In the genomic region with DNA sequence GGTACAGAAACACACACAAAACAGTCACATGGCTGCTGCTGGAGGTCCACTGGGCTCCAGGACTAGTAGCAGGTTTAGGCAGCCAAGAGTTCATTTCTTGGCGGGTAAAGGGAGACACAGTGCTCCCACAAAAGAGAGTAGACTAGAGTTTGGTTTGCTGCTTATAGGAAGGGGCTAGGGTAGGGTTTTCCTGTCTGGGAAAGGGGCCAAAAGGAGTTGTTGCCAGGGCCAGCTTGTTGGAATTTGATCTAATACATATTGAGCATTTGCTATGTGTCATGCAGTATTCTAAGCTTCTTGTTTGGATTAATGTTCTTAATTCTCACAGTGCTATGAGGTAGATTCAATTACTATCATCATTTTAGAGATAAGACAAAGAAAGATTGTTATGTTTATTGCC, we compare ENCODE assay signal across 19 cellular contexts.
"Had no signal": no experiment of that assay in that cellular context is flagged by ENCODE, and none has a peak within 500 bp of the region (broad histone marks: within the 10 kb centered on the region; RNA-seq: fewer than 3 reads in every experiment).

No MANE protein-coding gene starts in this region.

- H3K27ac ChIP-seq: coronary artery, lower lobe of right lung, tibial artery had no signal

- H3K4me3 ChIP-seq: coronary artery, lower lobe of right lung, tibial artery had no signal

- H3K4me1 ChIP-seq: lower lobe of right lung, tibial artery had no signal

- H3K27me3 Mint-ChIP-seq: activated CD4-positive, alpha-beta T cell treated with anti-CD3 and anti-CD28 coated beads, Interleukin-2, amount 10 ng/mL, durations not matched to agents 7 days and 5 days had no signal

- H3K27ac Mint-ChIP-seq: activated CD4-positive, alpha-beta T cell treated with anti-CD3 and anti-CD28 coated beads, Interleukin-2, amount 10 ng/mL, durations not matched to agents 7 days and 5 days; activated CD8-positive, alpha-beta T cell treated with anti-CD3 and anti-CD28 coated beads, Interleukin-2, amount 10 ng/mL, durations not matched to agents 7 days and 5 days; activated naive CD4-positive, alpha-beta T cell treated with anti-CD3 and anti-CD28 coated beads for 36 hours; nephron had no signal

- H3K9me3 ChIP-seq: lower lobe of right lung, tibial artery had no signal

- H3K27me3 ChIP-seq: tibial artery had no signal

- H3K36me3 ChIP-seq: lower lobe of right lung, tibial artery had no signal

- H3K4me3 Mint-ChIP-seq: activated CD4-positive, alpha-beta T cell treated with anti-CD3 and anti-CD28 coated beads, Interleukin-2, amount 10 ng/mL, durations not matched to agents 7 days and 5 days; activated CD8-positive, alpha-beta T cell treated with anti-CD3 and anti-CD28 coated beads, Interleukin-2, amount 10 ng/mL, durations not matched to agents 7 days and 5 days; activated naive CD4-positive, alpha-beta T cell treated with anti-CD3 and anti-CD28 coated beads for 36 hours; activated T-cell treated with anti-CD3 and anti-CD28 coated beads, Interleukin-2, amount 50 U/mL, for 4 hours; brain; nephron had no signal

- H3K9me3 Mint-ChIP-seq: activated naive CD4-positive, alpha-beta T cell treated with anti-CD3 and anti-CD28 coated beads for 36 hours; activated T-cell treated with anti-CD3 and anti-CD28 coated beads, Interleukin-2, amount 50 U/mL, for 4 hours had no signal

- DNase-seq: activated CD4-positive, alpha-beta T cell treated with anti-CD3 and anti-CD28 coated beads, Interleukin-2, amount 10 ng/mL, durations not matched to agents 7 days and 5 days; activated CD8-positive, alpha-beta T cell treated with anti-CD3 and anti-CD28 coated beads, Interleukin-2, amount 10 ng/mL, durations not matched to agents 7 days and 5 days; activated naive CD4-positive, alpha-beta T cell treated with anti-CD3 and anti-CD28 coated beads for 36 hours; activated T-cell treated with anti-CD3 and anti-CD28 coated beads, Interleukin-2, amount 50 U/mL, for 4 hours; central memory CD4-positive, alpha-beta T cell; effector CD4-positive, alpha-beta T cell; foreskin fibroblast; glutamatergic neuron; hypothalamus; lower lobe of right lung; midbrain; nucleus accumbens; stimulated activated naive CD8-positive, alpha-beta T cell treated with anti-CD3 and anti-CD28 coated beads, Interleukin-15, Interleukin-2, amounts not matched to agents 100 U/mL and 50 U/mL, for 24 hours; substantia nigra; tibial artery had no signal

- H3K4me1 Mint-ChIP-seq: nephron had no signal

- ATAC-seq: activated CD8-positive, alpha-beta T cell treated with anti-CD3 and anti-CD28 coated beads, Interleukin-2, amount 10 ng/mL, durations not matched to agents 7 days and 5 days; activated T-cell treated with anti-CD3 and anti-CD28 coated beads, Interleukin-2, amount 50 U/mL, for 4 hours; esophagus mucosa; lower lobe of right lung; stimulated activated naive CD8-positive, alpha-beta T cell treated with anti-CD3 and anti-CD28 coated beads, Interleukin-15, Interleukin-2, amounts not matched to agents 100 U/mL and 50 U/mL, for 24 hours had no signal
